ENCODE assay signal across 8 cellular contexts in genomic region chr19:1170938-1171754, GRCh38. TPM values are rescaled to one million over a fixed set of nuclear protein-coding genes. Genes with fewer than 3 reads are reported as not detected.
A peak's percentile ranks its signal among the peaks of the same experiment; 100 is the strongest.
DNase-seq lines count a peak whose midpoint lies in the region; ATAC-seq and TF ChIP-seq lines count a peak whose summit lies in the region.

No MANE protein-coding gene starts in this region.

- no peaks in the 10 kb centered on the region for H3K27me3 Mint-ChIP-seq in T-helper 1 cell treated with Interleukin-12 subunit alpha and Interleukin-12 subunit beta and Interleukin-4 antibody, amounts not matched to agents 30 μg/mL and 1 μg/mL, for 36 hours (ENCODE audit: low read depth)
- no peaks in the 10 kb centered on the region for H3K27me3 Mint-ChIP-seq in activated T-helper 17 cell treated with anti-CD3 and anti-CD28 coated beads, Interleukin-2, amount 50 U/mL, for 72 hours
- H3K27me3 Mint-ChIP-seq in immature natural killer cell (ENCODE audit: low read depth in 3 of 3), result peaks cover 6 to 7% (median 6%) of the 10 kb centered on the region in 3 donors

- no peaks in the 10 kb centered on the region for H3K9me3 Mint-ChIP-seq in T-helper 1 cell treated with Interleukin-12 subunit alpha and Interleukin-12 subunit beta and Interleukin-4 antibody, amounts not matched to agents 30 μg/mL and 1 μg/mL, for 36 hours
- H3K9me3 Mint-ChIP-seq in activated T-helper 17 cell treated with anti-CD3 and anti-CD28 coated beads, Interleukin-2, amount 50 U/mL, for 72 hours, result no peaks in the 10 kb centered on the region
- H3K9me3 Mint-ChIP-seq in immature natural killer cell, result peaks cover 0 to 1% (median 0%) of the 10 kb centered on the region in 6 donors

- H3K4me3 ChIP-seq in stomach, result peak overlapping the region; percentile 69 to 99 (median 83)

- H3K27me3 ChIP-seq in stomach, result no peaks in the 10 kb centered on the region

- peaks cover 16% of the 10 kb centered on the region for H3K36me3 Mint-ChIP-seq in T-helper 1 cell treated with Interleukin-12 subunit alpha and Interleukin-12 subunit beta and Interleukin-4 antibody, amounts not matched to agents 30 μg/mL and 1 μg/mL, for 36 hours (ENCODE audit: low read depth)
- peaks cover 5% of the 10 kb centered on the region for H3K36me3 Mint-ChIP-seq in activated T-helper 17 cell treated with anti-CD3 and anti-CD28 coated beads, Interleukin-2, amount 50 U/mL, for 72 hours (ENCODE audit: low read depth)
- H3K36me3 Mint-ChIP-seq in immature natural killer cell, result peaks cover 0 to 7% (median 0%) of the 10 kb centered on the region in 3 donors

- no peak for TF ChIP-seq CTCF in stomach (IDR thresholded peaks at IDR 0.05)

- H3K9me3 ChIP-seq in stomach, result no peaks in the 10 kb centered on the region

- peak overlapping the region; percentile 89 to 98 (median 97) for H3K27ac ChIP-seq in stomach

- H3K36me3 ChIP-seq in stomach, result peaks cover 0 to 35% (median 18%) of the 10 kb centered on the region in 4 donors

- H3K4me3 Mint-ChIP-seq in T-helper 1 cell treated with Interleukin-12 subunit alpha and Interleukin-12 subunit beta and Interleukin-4 antibody, amounts not matched to agents 30 μg/mL and 1 μg/mL, for 36 hours, result peak overlapping the region; percentile 70
- H3K4me3 Mint-ChIP-seq in activated T-helper 17 cell treated with anti-CD3 and anti-CD28 coated beads, Interleukin-2, amount 50 U/mL, for 72 hours, result peak overlapping the region; percentile 13
- peak overlapping the region; percentile 48 to 90 (median 69) for H3K4me3 Mint-ChIP-seq in immature natural killer cell

- H3K4me1 ChIP-seq in stomach, result peaks cover 44 to 79% (median 74%) of the 10 kb centered on the region in 4 donors

- H3K27ac Mint-ChIP-seq in T-helper 1 cell treated with Interleukin-12 subunit alpha and Interleukin-12 subunit beta and Interleukin-4 antibody, amounts not matched to agents 30 μg/mL and 1 μg/mL, for 36 hours, result peak overlapping the region; percentile 53
- no peak overlapping the region for H3K27ac Mint-ChIP-seq in activated T-helper 17 cell treated with anti-CD3 and anti-CD28 coated beads, Interleukin-2, amount 50 U/mL, for 72 hours
- peak overlapping the region in 5 of 6 donors; percentile 12 to 55 (median 43) for H3K27ac Mint-ChIP-seq in immature natural killer cell

- TF ChIP-seq POLR2A in stomach (IDR thresholded peaks at IDR 0.05), result no peak

- ATAC-seq in activated T-helper 17 cell treated with anti-CD3 and anti-CD28 coated beads, Interleukin-2, amount 50 U/mL, for 72 hours (replicated peaks), result no peak
- ATAC-seq in HG03095 (IDR thresholded peaks at IDR 0.05; ENCODE audit: unreplicated experiment) (no peak), left colon (no peak)

- peaks cover 21% of the 10 kb centered on the region for H3K4me1 Mint-ChIP-seq in T-helper 1 cell treated with Interleukin-12 subunit alpha and Interleukin-12 subunit beta and Interleukin-4 antibody, amounts not matched to agents 30 μg/mL and 1 μg/mL, for 36 hours (ENCODE audit: low read depth)
- H3K4me1 Mint-ChIP-seq in activated T-helper 17 cell treated with anti-CD3 and anti-CD28 coated beads, Interleukin-2, amount 50 U/mL, for 72 hours, result peaks cover 13% of the 10 kb centered on the region
- H3K4me1 Mint-ChIP-seq in immature natural killer cell, result peaks cover 35 to 43% of the 10 kb centered on the region in 2 donors

- no peak for DNase-seq in T-helper 1 cell
- no peak for DNase-seq in immature natural killer cell
- no peak for DNase-seq in stomach
- no peak for DNase-seq in ureter (ENCODE audit: low spot score)
- no peak for DNase-seq in left colon

- intact Hi-C loops in stomach (cut with DNase I; ENCODE audit: low total_unique reads), result no loop called here
- intact Hi-C loops in left colon (cut with DNase I, micrococcal nuclease), result no loop called here

- 68 to 82% (median 71%) methylated on average over 29 to 38 of the region's 38 CpGs for WGBS in stomach, 5 donors

- no peak for TF ChIP-seq EP300 in stomach (IDR thresholded peaks at IDR 0.05)

RNA-seq across cellular contexts. Expression of gene SBNO2, which starts 2.9 kb away (rescaled TPM):
- 100 to 1,000 TPM; 119 to 139 TPM for total RNA-seq in activated T-helper 17 cell treated with anti-CD3 and anti-CD28 coated beads, Interleukin-2, amount 50 U/mL, for 72 hours
- polyA plus RNA-seq in immature natural killer cell (1 to 10 TPM in 1 of 3 donors, under 1 TPM in 2; 0.27 to 3.4 (median 0.89) TPM), stomach (10 to 100 TPM; 16.3 to 36.1 (median 23.6) TPM)
- total RNA-seq in stomach (10 to 100 TPM; 19.3 to 74.7 (median 63.5) TPM), ureter (122 TPM), left colon (10 to 100 TPM; 58.6 to 71.9 TPM)

RNA-seq across cellular contexts. Expression of gene STK11, which starts 34.4 kb away (rescaled TPM):
- total RNA-seq in activated T-helper 17 cell treated with anti-CD3 and anti-CD28 coated beads, Interleukin-2, amount 50 U/mL, for 72 hours, result 10 to 100 TPM; 77.0 to 86.6 TPM
- polyA plus RNA-seq in immature natural killer cell (10 to 100 TPM; 10.8 to 14.5 (median 11.7) TPM), stomach (10 to 100 TPM; 43.1 to 65.3 (median 48.8) TPM)
- total RNA-seq in stomach (100 to 1,000 TPM in 1 of 5 donors, 10 to 100 TPM in 4; 55.1 to 368 (median 82.3) TPM), ureter (51.2 TPM), left colon (10 to 100 TPM; 71.8 to 91.8 TPM)

Comparison
In these comparisons a context has a peak if more than half of its experiments do, and no peak if none do; other contexts are left out.
1. H3K4me3 Mint-ChIP-seq: peak in every context shown above with its lines; median percentile 70 in T-helper 1 cell treated with Interleukin-12 subunit alpha and Interleukin-12 subunit beta and Interleukin-4 antibody, amounts not matched to agents 30 μg/mL and 1 μg/mL, for 36 hours; 69 in immature natural killer cell; 13 in activated T-helper 17 cell treated with anti-CD3 and anti-CD28 coated beads, Interleukin-2, amount 50 U/mL, for 72 hours.